8 cellular contexts compared by ENCODE assay signal in the genomic region with DNA sequence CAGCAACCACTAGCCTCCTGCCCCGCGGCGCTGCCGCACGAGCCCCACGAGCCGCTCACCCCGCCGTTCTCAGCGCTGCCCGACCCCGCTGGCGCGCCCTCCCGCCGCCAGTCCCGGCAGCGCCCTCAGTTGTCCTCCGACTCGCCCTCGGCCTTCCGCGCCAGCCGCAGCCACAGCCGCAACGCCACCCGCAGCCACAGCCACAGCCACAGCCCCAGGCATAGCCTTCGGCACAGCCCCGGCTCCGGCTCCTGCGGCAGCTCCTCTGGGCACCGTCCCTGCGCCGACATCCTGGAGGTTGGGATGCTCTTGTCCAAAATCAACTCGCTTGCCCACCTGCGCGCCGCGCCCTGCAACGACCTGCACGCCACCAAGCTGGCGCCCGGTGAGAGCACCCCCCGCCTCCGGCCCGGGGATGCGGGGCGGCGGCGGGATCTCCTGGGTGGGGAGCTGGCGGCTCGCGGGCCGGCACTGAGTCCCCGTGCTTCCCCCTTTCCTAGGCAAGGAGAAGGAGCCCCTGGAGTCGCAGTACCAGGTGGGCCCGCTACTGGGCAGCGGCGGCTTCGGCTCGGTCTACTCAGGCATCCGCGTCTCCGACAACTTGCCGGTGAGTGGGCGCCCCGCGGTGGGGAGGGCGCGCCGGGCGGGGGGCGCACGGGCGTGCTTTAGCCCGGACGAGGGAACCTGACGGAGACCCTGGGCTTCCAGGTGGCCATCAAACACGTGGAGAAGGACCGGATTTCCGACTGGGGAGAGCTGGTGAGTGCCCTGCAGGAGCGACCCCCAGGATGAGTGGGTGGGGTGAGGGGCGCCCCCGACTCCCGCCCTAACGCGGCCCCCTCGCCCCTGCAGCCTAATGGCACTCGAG. TPM values are rescaled to one million over a fixed set of nuclear protein-coding genes. Genes with fewer than 3 reads are reported as not detected.
A peak's percentile ranks its signal among the peaks of the same experiment; 100 is the strongest.
DNase-seq lines count a peak whose midpoint lies in the region; ATAC-seq and TF ChIP-seq lines count a peak whose summit lies in the region.

No MANE protein-coding gene starts in this region.

- BruUV-seq in Caco-2 (replicated peaks; lab: Mats Ljungman, UMichigan) = no TSS peak

- POLR2A ChIA-PET in Caco-2 (lab: Charles Lee) = interaction anchor here (0.5 to 3.4 kb wide), 14 partner anchors 9 to 152 kb away, joined by 3 to 28 read pairs (median 7); no protein-coding TSS in a partner anchor

- peak; percentile 13 to 28 for TF ChIP-seq CTCF in Caco-2 (IDR thresholded peaks at IDR 0.05; ENCODE audit: insufficient read depth in 1 of 2, low read depth in 1 of 2, low read length in 1 of 2, severe bottlenecking in 1 of 2, unreplicated experiment in 1 of 2)

- ATAC-seq in GM19452 (IDR thresholded peaks at IDR 0.05; ENCODE audit: unreplicated experiment) (peak; percentile 32), HG03520 (IDR thresholded peaks at IDR 0.05; ENCODE audit: unreplicated experiment) (peak; percentile 26), right cardiac atrium (peak; percentile 1 to 10), sciatic nerve (no peak)

- H3K27me3 Mint-ChIP-seq in Caco-2 (ENCODE audit: insufficient read depth, unreplicated experiment) = no peaks in the 10 kb centered on the region

- H3K4me3 ChIP-seq in Caco-2 (ENCODE audit: low read depth, low read length) (peak overlapping the region; percentile 82), right cardiac atrium (ENCODE audit: low read length) (peak overlapping the region; percentile 71)

- H3K4me1 Mint-ChIP-seq in Caco-2 (ENCODE audit: low read depth, unreplicated experiment) = peaks cover 14% of the 10 kb centered on the region

- CTCF ChIA-PET in Caco-2 (lab: Charles Lee) = interaction anchor here (0.6 to 3.3 kb wide), 15 partner anchors 20 to 979 kb away, joined by 3 to 19 read pairs (median 5); no protein-coding TSS in a partner anchor

- H3K4me1 ChIP-seq in Caco-2 (peaks cover 10% of the 10 kb centered on the region), right cardiac atrium (ENCODE audit: control insufficient read depth, insufficient read depth, low read length) (peaks cover 3% of the 10 kb centered on the region)

- H3K36me3 Mint-ChIP-seq in Caco-2 (ENCODE audit: insufficient read depth, unreplicated experiment) = peaks cover 63% of the 10 kb centered on the region

- H3K27me3 ChIP-seq in Caco-2 (replicated peaks; ENCODE audit: control insufficient read depth, insufficient read depth, low read length) = no peaks in the 10 kb centered on the region
- no peaks in the 10 kb centered on the region for H3K27me3 ChIP-seq in right cardiac atrium (ENCODE audit: control insufficient read depth, insufficient read depth)

- H3K9me3 ChIP-seq in Caco-2 = no peaks in the 10 kb centered on the region
- no peaks in the 10 kb centered on the region for H3K9me3 ChIP-seq in right cardiac atrium (ENCODE audit: control insufficient read depth, low read length)

- peaks cover 6% of the 10 kb centered on the region for H3K36me3 ChIP-seq in Caco-2 (ENCODE audit: control insufficient read depth, insufficient read depth, low read length)

- H3K27ac ChIP-seq in adipose tissue (ENCODE audit: low read depth, low read length) (peak overlapping the region; percentile 66), right cardiac atrium (ENCODE audit: low read length) (peak overlapping the region; percentile 59)

- H3K9me3 Mint-ChIP-seq in Caco-2 (ENCODE audit: unreplicated experiment) = no peaks in the 10 kb centered on the region

- peak overlapping the region; percentile 95 for H3K27ac Mint-ChIP-seq in Caco-2 (ENCODE audit: unreplicated experiment)

- peak overlapping the region; percentile 88 for H3K4me3 Mint-ChIP-seq in Caco-2 (ENCODE audit: unreplicated experiment)

- WGBS in adipose tissue, 3 donors = 0% methylated on average over 71 to 89 of the region's 89 CpGs
- WGBS in right cardiac atrium = 1% methylated on average over 89 of the region's 89 CpGs

- peak; percentile 61 to 70 for DNase-seq in Caco-2
- peak; percentile 74 for DNase-seq in RKO (ENCODE audit: low spot score)
- peak; percentile 43 to 82 (median 78) for DNase-seq in right cardiac atrium
- peak; percentile 71 for DNase-seq in sciatic nerve (ENCODE audit: low spot score)
- DNase-seq in superior temporal gyrus (ENCODE audit: extremely low spot score) = no peak

- intact Hi-C loops in Caco-2 (cut with micrococcal nuclease; ENCODE audit: unreplicated experiment) = no loop called here
- intact Hi-C loops in right cardiac atrium (cut with DNase I) = loop anchor here in 3 of 4 donors (1.0 to 10.0 kb wide), 7 partner anchors 37 to 146 kb away; no protein-coding TSS in a partner anchor
- intact Hi-C loops in sciatic nerve (cut with DNase I) = loop anchor here (5.0 kb wide), 1 partner anchor 118 kb away; no protein-coding TSS in a partner anchor

RNA-seq across cellular contexts. Expression of gene PIM1, which starts 0.6 kb away (rescaled TPM):
- total RNA-seq in Caco-2 (2022) (43.8 and 48.3 TPM in 2 replicates), right cardiac atrium (10 to 100 TPM; 22.5 to 72.5 (median 32.1) TPM), sciatic nerve (50.9 TPM)
- polyA plus RNA-seq in adipose tissue (100 to 1,000 TPM in 2 of 3 donors, 10 to 100 TPM in 1; 24.7 to 417 (median 201) TPM), right cardiac atrium (44.2 TPM)
